8 cellular contexts compared by ENCODE assay signal in the genomic region with DNA sequence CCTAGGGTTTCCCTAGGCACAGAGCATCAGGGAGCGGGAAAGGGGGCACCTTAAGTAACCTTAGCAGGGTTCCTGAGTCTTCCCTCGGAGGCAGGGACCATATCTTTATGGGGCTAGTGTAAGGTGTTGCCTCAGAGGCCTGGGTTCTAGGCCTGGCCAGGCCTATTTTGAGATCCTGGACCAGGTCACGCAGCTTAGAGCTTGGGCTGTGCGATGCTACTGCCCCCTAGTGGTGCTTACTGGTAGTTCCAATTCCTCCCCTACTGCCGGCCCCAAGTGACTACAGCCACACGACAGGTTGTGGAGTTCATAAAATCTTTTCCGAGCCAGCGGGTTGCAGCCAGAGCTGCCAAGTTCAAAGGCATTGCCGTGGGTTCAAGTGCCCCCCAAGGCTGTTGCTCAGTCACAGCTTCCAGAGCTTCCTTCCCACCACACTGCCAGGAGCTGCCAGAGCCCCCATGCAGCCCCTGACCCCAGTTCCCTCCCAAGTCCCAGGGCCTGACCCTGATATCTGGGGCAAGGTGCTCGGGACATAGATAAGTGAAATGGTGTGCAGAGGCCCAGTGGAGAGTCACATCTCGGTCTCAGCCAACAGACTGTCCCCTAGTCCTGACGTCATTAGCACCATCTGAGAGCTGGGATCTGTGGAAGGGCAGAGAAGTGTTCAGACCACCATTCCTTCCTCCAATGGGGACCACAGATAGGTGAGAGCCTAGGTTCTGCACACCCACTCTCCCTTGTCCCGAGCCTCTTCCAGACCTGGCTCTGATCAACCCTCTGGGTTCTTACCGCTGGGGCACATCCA. TPM values are rescaled to one million over a fixed set of nuclear protein-coding genes. Genes with fewer than 3 reads are reported as not detected.
DNase-seq lines count a peak whose midpoint lies in the region; ATAC-seq and TF ChIP-seq lines count a peak whose summit lies in the region.

No MANE protein-coding gene starts in this region.

- intact Hi-C loops in right cardiac atrium (cut with DNase I) = loop anchor here (2.0 to 10.0 kb wide), 7 partner anchors 50 to 242 kb away; a partner anchor contains a TSS
- intact Hi-C loops in sigmoid colon (cut with DNase I) = loop anchor here (1.0 to 5.0 kb wide), 5 partner anchors 30 to 280 kb away; a partner anchor contains a TSS

- H3K4me1 ChIP-seq in right cardiac atrium (ENCODE audit: control insufficient read depth, insufficient read depth, low read length) (peaks cover 11% of the 10 kb centered on the region), sigmoid colon (peaks cover 0 to 25% (median 22%) of the 10 kb centered on the region in 4 donors)

- WGBS in right cardiac atrium = 21% methylated on average over 14 of the region's 14 CpGs
- 20 to 30% methylated on average over 14 of the region's 14 CpGs for WGBS in sigmoid colon, 2 donors

- no peak for TF ChIP-seq POLR2A in sigmoid colon (IDR thresholded peaks at IDR 0.05)

- H3K27ac ChIP-seq in right cardiac atrium (ENCODE audit: low read length) (no peak overlapping the region), sigmoid colon (peak overlapping the region in 1 of 4 donors; percentile 26)

- H3K4me3 ChIP-seq in right cardiac atrium (ENCODE audit: low read length) (no peak overlapping the region), sigmoid colon (no peak overlapping the region)

- TF ChIP-seq CTCF in sigmoid colon (IDR thresholded peaks at IDR 0.05) = peak; percentile 79 to 97 (median 92)

- no peak for TF ChIP-seq EP300 in sigmoid colon (IDR thresholded peaks at IDR 0.05)

- DNase-seq in D341Med (ENCODE audit: low spot score) (peak; percentile 85), GOT3 (lab: John Stamatoyannopoulos, UW) (peak; percentile 11), NCI-H187 (lab: John Stamatoyannopoulos, UW) (peak; percentile 29 to 46), T-helper 9 cell (peak; percentile 73), anterior cingulate cortex (lab: John Stamatoyannopoulos, UW) (peak in 53 of 58 donors; percentile 22 to 83 (median 61)), right cardiac atrium (peak; percentile 65 to 88 (median 86)), sigmoid colon (peak; percentile 89)

- no peaks in the 10 kb centered on the region for H3K9me3 ChIP-seq in right cardiac atrium (ENCODE audit: control insufficient read depth, low read length)
- no peaks in the 10 kb centered on the region for H3K9me3 ChIP-seq in sigmoid colon

- H3K36me3 ChIP-seq in sigmoid colon = peaks cover 18 to 52% (median 39%) of the 10 kb centered on the region in 4 donors

- ATAC-seq in right cardiac atrium (peak; percentile 37 to 46), GM18520 (IDR thresholded peaks at IDR 0.05; ENCODE audit: unreplicated experiment) (no peak)

- H3K27me3 ChIP-seq in right cardiac atrium (ENCODE audit: control insufficient read depth, insufficient read depth) = no peaks in the 10 kb centered on the region
- H3K27me3 ChIP-seq in sigmoid colon = peaks cover 0 to 14% (median 0%) of the 10 kb centered on the region in 3 donors

RNA-seq across cellular contexts. Expression of a gene that starts 3.3 kb away (rescaled TPM):
- total RNA-seq in right cardiac atrium (1 to 10 TPM in 3 of 4 donors, under 1 TPM in 1; 0.82 to 2.5 (median 1.7) TPM), sigmoid colon (1 to 10 TPM in 2 of 4 donors, under 1 TPM in 2; 0.33 to 1.1 (median 0.72) TPM)
- polyA plus RNA-seq in right cardiac atrium (1.1 TPM), sigmoid colon (under 1 TPM in 1 of 3 donors, not detected in 2; 0.47 TPM)

RNA-seq across cellular contexts. Expression of a gene that starts 9.9 kb away (rescaled TPM):
- total RNA-seq in right cardiac atrium (10 to 100 TPM; 70.3 to 84.1 (median 71.9) TPM), sigmoid colon (10 to 100 TPM; 58.4 to 74.2 (median 66.0) TPM)
- polyA plus RNA-seq in right cardiac atrium (95.0 TPM), sigmoid colon (10 to 100 TPM; 35.4 to 93.6 (median 42.6) TPM)

RNA-seq across cellular contexts. Expression of a gene that starts 10.0 kb away (rescaled TPM):
- total RNA-seq in right cardiac atrium = 10 to 100 TPM; 14.1 to 24.8 (median 15.6) TPM
- 13.9 TPM for polyA plus RNA-seq in right cardiac atrium
- 10 to 100 TPM; 11.9 to 25.5 (median 19.1) TPM for total RNA-seq in sigmoid colon
- polyA plus RNA-seq in sigmoid colon = 10 to 100 TPM; 12.6 to 39.5 (median 14.3) TPM

RNA-seq across cellular contexts. Expression of a gene that starts 29.5 kb away (rescaled TPM):
- total RNA-seq in right cardiac atrium (10 to 100 TPM; 17.2 to 23.9 (median 20.1) TPM), sigmoid colon (10 to 100 TPM; 14.8 to 27.1 (median 23.6) TPM)
- polyA plus RNA-seq in right cardiac atrium (15.5 TPM), sigmoid colon (10 to 100 TPM in 1 of 3 donors, 1 to 10 TPM in 2; 3.0 to 20.0 (median 9.0) TPM)

RNA-seq across cellular contexts. Expression of a gene that starts 51.5 kb away (rescaled TPM):
- under 1 TPM in 3 of 4 donors, not detected in 1; 0.42 to 0.49 (median 0.47) TPM for total RNA-seq in right cardiac atrium
- polyA plus RNA-seq in right cardiac atrium = 1.1 TPM
- not detected for total RNA-seq in sigmoid colon
- under 1 TPM in 1 of 3 donors, not detected in 2; 0.64 TPM for polyA plus RNA-seq in sigmoid colon

Comparison
In these comparisons a context has a peak if more than half of its experiments do, and no peak if none do; other contexts are left out.
1. DNase-seq: peak in every context shown above with its lines; median percentile 89 in sigmoid colon; 86 in right cardiac atrium; 85 in D341Med; 73 in T-helper 9 cell; 61 in anterior cingulate cortex; 38 in NCI-H187; 11 in GOT3.